In the genomic region with DNA sequence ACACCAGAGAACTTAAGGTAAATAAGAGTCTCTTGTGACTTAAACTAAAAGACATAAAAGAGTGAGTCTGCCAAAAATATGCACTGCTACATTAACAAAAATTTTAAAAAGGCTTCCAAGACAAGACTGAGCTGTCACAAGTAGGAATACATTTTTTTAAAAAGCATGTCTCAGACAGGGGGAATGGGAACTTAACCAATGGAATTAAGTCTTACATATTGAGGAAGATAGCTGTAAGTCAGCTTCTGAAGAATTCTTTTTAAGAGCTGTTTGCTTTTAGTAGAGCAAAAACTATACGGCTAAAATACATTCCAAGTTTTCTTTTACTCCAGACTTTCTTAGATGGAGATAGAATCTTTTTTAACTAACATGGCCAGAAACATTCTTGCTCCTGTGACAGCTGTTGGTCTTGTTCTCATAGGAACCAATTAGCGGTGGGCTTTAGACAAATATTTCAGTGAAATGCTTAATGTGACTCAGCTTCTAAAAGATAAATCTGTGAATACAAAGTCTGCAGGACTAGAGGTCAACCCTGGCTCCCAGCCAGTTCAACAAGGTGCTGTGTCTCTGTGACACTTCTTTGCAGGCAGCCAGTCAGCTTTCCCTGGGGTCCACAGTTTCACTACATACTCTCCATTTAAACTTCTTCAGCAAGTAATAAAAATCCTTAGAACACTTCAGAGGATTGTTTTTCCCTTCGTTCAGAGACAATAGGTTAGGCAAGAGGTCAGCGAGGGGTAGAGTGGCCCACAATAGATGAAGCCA, we compare ENCODE assay signal across 1 cellular context.
TF ChIP-seq lines count a peak whose summit lies in the region.

No MANE protein-coding gene starts in this region.

TF ChIP-seq in IMR-90, 13 proteins besides CTCF, POLR2A, EP300 and RAD21 (continued from another document):
- TF ChIP-seq, protein P1, sequence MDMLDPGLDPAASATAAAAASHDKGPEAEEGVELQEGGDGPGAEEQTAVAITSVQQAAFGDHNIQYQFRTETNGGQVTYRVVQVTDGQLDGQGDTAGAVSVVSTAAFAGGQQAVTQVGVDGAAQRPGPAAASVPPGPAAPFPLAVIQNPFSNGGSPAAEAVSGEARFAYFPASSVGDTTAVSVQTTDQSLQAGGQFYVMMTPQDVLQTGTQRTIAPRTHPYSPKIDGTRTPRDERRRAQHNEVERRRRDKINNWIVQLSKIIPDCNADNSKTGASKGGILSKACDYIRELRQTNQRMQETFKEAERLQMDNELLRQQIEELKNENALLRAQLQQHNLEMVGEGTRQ (IDR thresholded peaks at IDR 0.05; ENCODE audit: low read depth, low read length) = no peak
- TF ChIP-seq MAZ (IDR thresholded peaks at IDR 0.05; ENCODE audit: borderline replicate concordance, low read depth, low read length) (no peak), SMC3 (IDR thresholded peaks at IDR 0.05; ENCODE audit: low read depth, low read length) (no peak), MAFK (IDR thresholded peaks at IDR 0.05; ENCODE audit: low read depth, low read length) (no peak), MXI1 (IDR thresholded peaks at IDR 0.05; ENCODE audit: borderline replicate concordance, low read depth, low read length) (no peak), CEBPB (IDR thresholded peaks at IDR 0.05; ENCODE audit: low read depth, low read length) (no peak), CHD1 (IDR thresholded peaks at IDR 0.05; ENCODE audit: low read depth, low read length) (no peak), NFE2L2 (IDR thresholded peaks at IDR 0.05; ENCODE audit: low read depth, low read length) (no peak)
- TF ChIP-seq, protein P2, sequence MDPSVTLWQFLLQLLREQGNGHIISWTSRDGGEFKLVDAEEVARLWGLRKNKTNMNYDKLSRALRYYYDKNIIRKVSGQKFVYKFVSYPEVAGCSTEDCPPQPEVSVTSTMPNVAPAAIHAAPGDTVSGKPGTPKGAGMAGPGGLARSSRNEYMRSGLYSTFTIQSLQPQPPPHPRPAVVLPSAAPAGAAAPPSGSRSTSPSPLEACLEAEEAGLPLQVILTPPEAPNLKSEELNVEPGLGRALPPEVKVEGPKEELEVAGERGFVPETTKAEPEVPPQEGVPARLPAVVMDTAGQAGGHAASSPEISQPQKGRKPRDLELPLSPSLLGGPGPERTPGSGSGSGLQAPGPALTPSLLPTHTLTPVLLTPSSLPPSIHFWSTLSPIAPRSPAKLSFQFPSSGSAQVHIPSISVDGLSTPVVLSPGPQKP (IDR thresholded peaks at IDR 0.05; ENCODE audit: borderline replicate concordance, low read depth, low read length) = no peak
